Comparison of ENCODE assay signal across 1 cellular context in the genomic region with DNA sequence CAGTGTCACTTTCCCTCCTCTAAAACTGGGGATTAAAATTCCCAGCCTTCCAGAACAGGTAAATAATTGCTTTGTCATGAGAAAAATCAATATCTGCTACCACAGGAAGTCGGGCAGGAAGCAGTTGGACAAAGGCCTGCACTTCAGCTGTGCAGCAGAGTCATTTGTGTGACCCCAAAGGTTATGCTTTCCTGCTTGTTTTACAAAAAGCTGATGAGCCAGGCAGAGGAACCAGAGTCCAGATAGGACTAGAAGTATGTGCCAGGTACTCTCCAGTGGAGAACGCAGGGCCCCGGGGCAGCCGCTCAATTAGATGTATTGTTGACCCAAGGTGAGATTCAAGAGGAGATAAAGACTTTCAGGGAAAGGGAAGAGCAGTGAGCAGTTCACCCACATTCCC.
A peak's percentile ranks its signal among the peaks of the same experiment; 100 is the strongest.
TF ChIP-seq lines count a peak whose summit lies in the region.

No MANE protein-coding gene starts in this region.

TF ChIP-seq in HepG2, 621 proteins besides CTCF, POLR2A, EP300 and RAD21 (continued from another document and continues in another):
- TF ChIP-seq, protein P1, sequence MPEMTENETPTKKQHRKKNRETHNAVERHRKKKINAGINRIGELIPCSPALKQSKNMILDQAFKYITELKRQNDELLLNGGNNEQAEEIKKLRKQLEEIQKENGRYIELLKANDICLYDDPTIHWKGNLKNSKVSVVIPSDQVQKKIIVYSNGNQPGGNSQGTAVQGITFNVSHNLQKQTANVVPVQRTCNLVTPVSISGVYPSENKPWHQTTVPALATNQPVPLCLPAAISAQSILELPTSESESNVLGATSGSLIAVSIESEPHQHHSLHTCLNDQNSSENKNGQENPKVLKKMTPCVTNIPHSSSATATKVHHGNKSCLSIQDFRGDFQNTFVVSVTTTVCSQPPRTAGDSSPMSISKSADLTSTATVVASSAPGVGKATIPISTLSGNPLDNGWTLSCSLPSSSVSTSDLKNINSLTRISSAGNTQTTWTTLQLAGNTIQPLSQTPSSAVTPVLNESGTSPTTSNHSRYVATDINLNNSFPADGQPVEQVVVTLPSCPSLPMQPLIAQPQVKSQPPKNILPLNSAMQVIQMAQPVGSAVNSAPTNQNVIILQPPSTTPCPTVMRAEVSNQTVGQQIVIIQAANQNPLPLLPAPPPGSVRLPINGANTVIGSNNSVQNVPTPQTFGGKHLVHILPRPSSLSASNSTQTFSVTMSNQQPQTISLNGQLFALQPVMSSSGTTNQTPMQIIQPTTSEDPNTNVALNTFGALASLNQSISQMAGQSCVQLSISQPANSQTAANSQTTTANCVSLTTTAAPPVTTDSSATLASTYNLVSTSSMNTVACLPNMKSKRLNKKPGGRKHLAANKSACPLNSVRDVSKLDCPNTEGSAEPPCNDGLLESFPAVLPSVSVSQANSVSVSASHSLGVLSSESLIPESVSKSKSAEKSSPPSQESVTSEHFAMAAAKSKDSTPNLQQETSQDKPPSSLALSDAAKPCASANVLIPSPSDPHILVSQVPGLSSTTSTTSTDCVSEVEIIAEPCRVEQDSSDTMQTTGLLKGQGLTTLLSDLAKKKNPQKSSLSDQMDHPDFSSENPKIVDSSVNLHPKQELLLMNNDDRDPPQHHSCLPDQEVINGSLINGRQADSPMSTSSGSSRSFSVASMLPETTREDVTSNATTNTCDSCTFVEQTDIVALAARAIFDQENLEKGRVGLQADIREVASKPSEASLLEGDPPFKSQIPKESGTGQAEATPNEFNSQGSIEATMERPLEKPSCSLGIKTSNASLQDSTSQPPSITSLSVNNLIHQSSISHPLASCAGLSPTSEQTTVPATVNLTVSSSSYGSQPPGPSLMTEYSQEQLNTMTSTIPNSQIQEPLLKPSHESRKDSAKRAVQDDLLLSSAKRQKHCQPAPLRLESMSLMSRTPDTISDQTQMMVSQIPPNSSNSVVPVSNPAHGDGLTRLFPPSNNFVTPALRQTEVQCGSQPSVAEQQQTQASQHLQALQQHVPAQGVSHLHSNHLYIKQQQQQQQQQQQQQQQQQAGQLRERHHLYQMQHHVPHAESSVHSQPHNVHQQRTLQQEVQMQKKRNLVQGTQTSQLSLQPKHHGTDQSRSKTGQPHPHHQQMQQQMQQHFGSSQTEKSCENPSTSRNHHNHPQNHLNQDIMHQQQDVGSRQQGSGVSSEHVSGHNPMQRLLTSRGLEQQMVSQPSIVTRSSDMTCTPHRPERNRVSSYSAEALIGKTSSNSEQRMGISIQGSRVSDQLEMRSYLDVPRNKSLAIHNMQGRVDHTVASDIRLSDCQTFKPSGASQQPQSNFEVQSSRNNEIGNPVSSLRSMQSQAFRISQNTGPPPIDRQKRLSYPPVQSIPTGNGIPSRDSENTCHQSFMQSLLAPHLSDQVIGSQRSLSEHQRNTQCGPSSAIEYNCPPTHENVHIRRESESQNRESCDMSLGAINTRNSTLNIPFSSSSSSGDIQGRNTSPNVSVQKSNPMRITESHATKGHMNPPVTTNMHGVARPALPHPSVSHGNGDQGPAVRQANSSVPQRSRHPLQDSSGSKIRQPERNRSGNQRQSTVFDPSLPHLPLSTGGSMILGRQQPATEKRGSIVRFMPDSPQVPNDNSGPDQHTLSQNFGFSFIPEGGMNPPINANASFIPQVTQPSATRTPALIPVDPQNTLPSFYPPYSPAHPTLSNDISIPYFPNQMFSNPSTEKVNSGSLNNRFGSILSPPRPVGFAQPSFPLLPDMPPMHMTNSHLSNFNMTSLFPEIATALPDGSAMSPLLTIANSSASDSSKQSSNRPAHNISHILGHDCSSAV (CRISPR knock-in tag; IDR thresholded peaks at IDR 0.05; ENCODE audit: borderline replicate concordance), result no peak
- no peak for TF ChIP-seq KDM5A (IDR thresholded peaks at IDR 0.05; ENCODE audit: borderline replicate concordance, low read length)
- TF ChIP-seq MATR3 (CRISPR knock-in tag; IDR thresholded peaks at IDR 0.05), result no peak
- no peak for TF ChIP-seq IKZF4 (CRISPR knock-in tag; IDR thresholded peaks at IDR 0.05; ENCODE audit: borderline replicate concordance, low read depth, not compliant biosample characterization)
- peak; percentile 49; the same call in 1 of the 2 replicates for TF ChIP-seq NFIC (IDR thresholded peaks at IDR 0.05; ENCODE audit: low read length)
- no peak for TF ChIP-seq SNAI1 (CRISPR knock-in tag; IDR thresholded peaks at IDR 0.05; ENCODE audit: borderline replicate concordance)
- TF ChIP-seq KAT2B (IDR thresholded peaks at IDR 0.05; ENCODE audit: borderline replicate concordance, low read depth, low read length), result peak; percentile 57; the same call in 1 of the 2 replicates
- TF ChIP-seq ZNF569 (CRISPR knock-in tag; IDR thresholded peaks at IDR 0.05; ENCODE audit: borderline replicate concordance), result no peak
- TF ChIP-seq RBAK (CRISPR knock-in tag; IDR thresholded peaks at IDR 0.05), result no peak
- TF ChIP-seq SMC3 (IDR thresholded peaks at IDR 0.05; ENCODE audit: low read length), result peak; percentile 14; the same call in 1 of the 2 replicates
- TF ChIP-seq DMAP1 (CRISPR knock-in tag; IDR thresholded peaks at IDR 0.05), result peak; percentile 39; the same call in 1 of the 2 replicates
- no peak for TF ChIP-seq ZNF382 (CRISPR knock-in tag; IDR thresholded peaks at IDR 0.05; ENCODE audit: borderline replicate concordance)
- TF ChIP-seq, protein P2, sequence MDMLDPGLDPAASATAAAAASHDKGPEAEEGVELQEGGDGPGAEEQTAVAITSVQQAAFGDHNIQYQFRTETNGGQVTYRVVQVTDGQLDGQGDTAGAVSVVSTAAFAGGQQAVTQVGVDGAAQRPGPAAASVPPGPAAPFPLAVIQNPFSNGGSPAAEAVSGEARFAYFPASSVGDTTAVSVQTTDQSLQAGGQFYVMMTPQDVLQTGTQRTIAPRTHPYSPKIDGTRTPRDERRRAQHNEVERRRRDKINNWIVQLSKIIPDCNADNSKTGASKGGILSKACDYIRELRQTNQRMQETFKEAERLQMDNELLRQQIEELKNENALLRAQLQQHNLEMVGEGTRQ (IDR thresholded peaks at IDR 0.05; ENCODE audit: low read depth, low read length), result no peak
- TF ChIP-seq, protein P2 (CRISPR knock-in tag; IDR thresholded peaks at IDR 0.05; ENCODE audit: borderline replicate concordance), result no peak
- TF ChIP-seq, protein P3, sequence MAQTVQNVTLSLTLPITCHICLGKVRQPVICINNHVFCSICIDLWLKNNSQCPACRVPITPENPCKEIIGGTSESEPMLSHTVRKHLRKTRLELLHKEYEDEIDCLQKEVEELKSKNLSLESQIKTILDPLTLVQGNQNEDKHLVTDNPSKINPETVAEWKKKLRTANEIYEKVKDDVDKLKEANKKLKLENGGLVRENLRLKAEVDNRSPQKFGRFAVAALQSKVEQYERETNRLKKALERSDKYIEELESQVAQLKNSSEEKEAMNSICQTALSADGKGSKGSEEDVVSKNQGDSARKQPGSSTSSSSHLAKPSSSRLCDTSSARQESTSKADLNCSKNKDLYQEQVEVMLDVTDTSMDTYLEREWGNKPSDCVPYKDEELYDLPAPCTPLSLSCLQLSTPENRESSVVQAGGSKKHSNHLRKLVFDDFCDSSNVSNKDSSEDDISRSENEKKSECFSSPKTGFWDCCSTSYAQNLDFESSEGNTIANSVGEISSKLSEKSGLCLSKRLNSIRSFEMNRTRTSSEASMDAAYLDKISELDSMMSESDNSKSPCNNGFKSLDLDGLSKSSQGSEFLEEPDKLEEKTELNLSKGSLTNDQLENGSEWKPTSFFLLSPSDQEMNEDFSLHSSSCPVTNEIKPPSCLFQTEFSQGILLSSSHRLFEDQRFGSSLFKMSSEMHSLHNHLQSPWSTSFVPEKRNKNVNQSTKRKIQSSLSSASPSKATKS (CRISPR knock-in tag; IDR thresholded peaks at IDR 0.05), result no peak
- TF ChIP-seq, protein P4, sequence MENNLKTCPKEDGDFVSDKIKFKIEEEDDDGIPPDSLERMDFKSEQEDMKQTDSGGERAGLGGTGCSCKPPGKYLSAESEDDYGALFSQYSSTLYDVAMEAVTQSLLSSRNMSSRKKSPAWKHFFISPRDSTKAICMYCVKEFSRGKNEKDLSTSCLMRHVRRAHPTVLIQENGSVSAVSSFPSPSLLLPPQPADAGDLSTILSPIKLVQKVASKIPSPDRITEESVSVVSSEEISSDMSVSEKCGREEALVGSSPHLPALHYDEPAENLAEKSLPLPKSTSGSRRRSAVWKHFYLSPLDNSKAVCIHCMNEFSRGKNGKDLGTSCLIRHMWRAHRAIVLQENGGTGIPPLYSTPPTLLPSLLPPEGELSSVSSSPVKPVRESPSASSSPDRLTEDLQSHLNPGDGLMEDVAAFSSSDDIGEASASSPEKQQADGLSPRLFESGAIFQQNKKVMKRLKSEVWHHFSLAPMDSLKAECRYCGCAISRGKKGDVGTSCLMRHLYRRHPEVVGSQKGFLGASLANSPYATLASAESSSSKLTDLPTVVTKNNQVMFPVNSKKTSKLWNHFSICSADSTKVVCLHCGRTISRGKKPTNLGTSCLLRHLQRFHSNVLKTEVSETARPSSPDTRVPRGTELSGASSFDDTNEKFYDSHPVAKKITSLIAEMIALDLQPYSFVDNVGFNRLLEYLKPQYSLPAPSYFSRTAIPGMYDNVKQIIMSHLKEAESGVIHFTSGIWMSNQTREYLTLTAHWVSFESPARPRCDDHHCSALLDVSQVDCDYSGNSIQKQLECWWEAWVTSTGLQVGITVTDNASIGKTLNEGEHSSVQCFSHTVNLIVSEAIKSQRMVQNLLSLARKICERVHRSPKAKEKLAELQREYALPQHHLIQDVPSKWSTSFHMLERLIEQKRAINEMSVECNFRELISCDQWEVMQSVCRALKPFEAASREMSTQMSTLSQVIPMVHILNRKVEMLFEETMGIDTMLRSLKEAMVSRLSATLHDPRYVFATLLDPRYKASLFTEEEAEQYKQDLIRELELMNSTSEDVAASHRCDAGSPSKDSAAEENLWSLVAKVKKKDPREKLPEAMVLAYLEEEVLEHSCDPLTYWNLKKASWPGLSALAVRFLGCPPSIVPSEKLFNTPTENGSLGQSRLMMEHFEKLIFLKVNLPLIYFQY (CRISPR knock-in tag; IDR thresholded peaks at IDR 0.05; ENCODE audit: borderline replicate concordance), result 0 out of 2 replicates have a peak, but pooled peaks have one; percentile 26
- no peak for TF ChIP-seq KDM4B (CRISPR knock-in tag; IDR thresholded peaks at IDR 0.05)
- peak; percentile 93; the same call in 1 of the 2 replicates for TF ChIP-seq ZNF292 (CRISPR knock-in tag; IDR thresholded peaks at IDR 0.05; ENCODE audit: borderline replicate concordance, low read depth)
- TF ChIP-seq TFAP4 (IDR thresholded peaks at IDR 0.05; ENCODE audit: borderline replicate concordance, low read depth), result peak; percentile 96
- TF ChIP-seq ZNF124 (CRISPR knock-in tag; IDR thresholded peaks at IDR 0.05), result no peak
- TF ChIP-seq HNRNPH1 (optimal IDR thresholded peaks at IDR 0.05; ENCODE audit: low read depth, low read length), result no peak
- TF ChIP-seq ZSCAN29 (CRISPR knock-in tag; conservative IDR thresholded peaks at IDR 0.05), result peak; percentile 74
- TF ChIP-seq, protein P5, sequence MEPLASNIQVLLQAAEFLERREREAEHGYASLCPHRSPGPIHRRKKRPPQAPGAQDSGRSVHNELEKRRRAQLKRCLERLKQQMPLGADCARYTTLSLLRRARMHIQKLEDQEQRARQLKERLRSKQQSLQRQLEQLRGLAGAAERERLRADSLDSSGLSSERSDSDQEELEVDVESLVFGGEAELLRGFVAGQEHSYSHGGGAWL (CRISPR knock-in tag; IDR thresholded peaks at IDR 0.05), result no peak
- TF ChIP-seq SP4 (CRISPR knock-in tag; IDR thresholded peaks at IDR 0.05), result peak; percentile 35; the same call in 1 of the 2 replicates
- TF ChIP-seq, protein P6, sequence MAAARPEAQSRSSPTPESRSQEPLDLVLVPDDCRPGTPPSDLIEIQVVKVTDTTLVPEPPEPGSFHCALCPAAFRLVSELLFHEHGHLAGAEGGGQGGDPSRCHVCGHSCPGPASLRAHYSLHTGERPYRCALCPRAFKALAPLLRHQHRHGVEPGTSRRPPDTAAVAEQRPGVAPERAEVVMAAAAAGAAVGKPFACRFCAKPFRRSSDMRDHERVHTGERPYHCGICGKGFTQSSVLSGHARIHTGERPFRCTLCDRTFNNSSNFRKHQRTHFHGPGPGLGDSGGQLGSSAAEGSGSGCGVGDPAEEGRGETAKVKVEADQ (CRISPR knock-in tag; IDR thresholded peaks at IDR 0.05; ENCODE audit: borderline replicate concordance), result no peak
- peak; percentile 55; the same call in 1 of the 2 replicates for TF ChIP-seq ZNF362 (CRISPR knock-in tag; IDR thresholded peaks at IDR 0.05; ENCODE audit: borderline replicate concordance)
- no peak for TF ChIP-seq TOPORS (CRISPR knock-in tag; IDR thresholded peaks at IDR 0.05)
- TF ChIP-seq ZNF337 (CRISPR knock-in tag; IDR thresholded peaks at IDR 0.05; ENCODE audit: borderline replicate concordance, low read depth), result no peak
- no peak for TF ChIP-seq ELF4 (CRISPR knock-in tag; IDR thresholded peaks at IDR 0.05; ENCODE audit: borderline replicate concordance)
- no peak for TF ChIP-seq TIGD3 (CRISPR knock-in tag; IDR thresholded peaks at IDR 0.05; ENCODE audit: borderline replicate concordance)
- no peak for TF ChIP-seq ZNF33A (CRISPR knock-in tag; IDR thresholded peaks at IDR 0.05; ENCODE audit: borderline replicate concordance)
- no peak for TF ChIP-seq SNAPC2 (CRISPR knock-in tag; IDR thresholded peaks at IDR 0.05)
- no peak for TF ChIP-seq ZNF446 (CRISPR knock-in tag; IDR thresholded peaks at IDR 0.05)
- no peak for TF ChIP-seq RFX1 (IDR thresholded peaks at IDR 0.05)
- no peak for TF ChIP-seq ZNF136 (CRISPR knock-in tag; IDR thresholded peaks at IDR 0.05; ENCODE audit: low read depth)
- no peak for TF ChIP-seq GTF2F1 (IDR thresholded peaks at IDR 0.05; ENCODE audit: low read length)
